1 cellular context compared by ENCODE assay signal in genomic region chr3:142975316-142975995, GRCh38.
TF ChIP-seq lines count a peak whose summit lies in the region.

No MANE protein-coding gene starts in this region.

TF ChIP-seq in HCT116, 20 proteins besides CTCF, POLR2A, EP300 and RAD21 (continued from another document):
- TF ChIP-seq POLR2AphosphoS5 (IDR thresholded peaks at IDR 0.05; ENCODE audit: low read depth, low read length) (no peak), CBX3 (IDR thresholded peaks at IDR 0.05; ENCODE audit: low read depth) (no peak), FOSL1 (IDR thresholded peaks at IDR 0.05; ENCODE audit: low read depth) (no peak), ATF3 (IDR thresholded peaks at IDR 0.05) (no peak), ZFX (IDR thresholded peaks at IDR 0.05) (no peak), TCF7L2 (IDR thresholded peaks at IDR 0.05; ENCODE audit: borderline replicate concordance, extremely low read depth, insufficient read depth, insufficient read length) (no peak), MAX (IDR thresholded peaks at IDR 0.05) (no peak), REST (IDR thresholded peaks at IDR 0.05; ENCODE audit: low read depth) (no peak)
TF ChIP-seq in HCT116: peak in this region for 0.
